Comparison of ENCODE assay signal across 1 cellular context in the genomic region with DNA sequence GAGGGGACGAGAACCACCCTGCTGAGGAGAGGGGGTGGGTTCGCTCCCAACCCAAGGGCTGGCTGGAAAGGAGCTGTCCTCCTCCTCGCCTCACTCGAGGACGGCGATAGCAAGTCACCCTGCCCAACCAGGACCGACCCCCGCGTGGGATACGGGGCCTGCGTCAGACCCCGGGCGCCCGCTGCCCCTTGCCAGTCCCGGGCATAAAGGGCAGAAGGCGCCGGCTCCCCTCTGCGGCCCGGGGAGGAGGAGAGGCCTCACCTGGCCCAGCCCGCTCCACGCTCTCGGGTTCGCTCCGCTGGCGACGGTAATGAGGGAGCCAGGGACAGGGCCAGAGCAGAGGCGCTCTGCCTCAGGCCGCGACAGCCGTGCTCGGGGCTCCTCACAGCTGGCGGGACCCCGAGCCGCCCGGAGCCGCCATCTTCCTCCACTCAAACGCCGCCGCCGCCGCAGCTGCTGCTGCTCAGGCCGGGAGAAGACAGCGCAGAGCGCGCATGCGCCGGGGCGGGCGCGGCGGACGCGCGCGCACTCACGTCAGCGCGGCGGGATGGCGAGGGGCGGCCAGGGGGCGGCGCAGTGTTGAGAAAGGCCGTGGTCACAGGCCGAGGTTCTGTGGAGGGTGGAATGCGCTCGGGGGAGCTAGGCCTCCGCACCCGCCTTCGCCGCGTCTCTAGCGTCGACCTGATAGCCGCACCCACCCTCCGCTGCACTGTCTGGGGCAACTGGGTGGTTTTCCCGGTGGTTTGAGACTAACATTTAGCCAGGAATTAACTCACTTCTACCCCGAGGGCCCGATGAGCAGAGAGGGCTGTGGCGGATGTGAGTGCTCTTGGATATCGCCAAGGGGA.
TF ChIP-seq lines count a peak whose summit lies in the region.

Gene FBXO42 (minus strand): TSS at position 487 of the 848 bp plus-strand sequence. CDS start 37,062 bp downstream, outside the sequence.

TF ChIP-seq in K562, 482 proteins besides CTCF, POLR2A, EP300 and RAD21 (continued from another document and continues in another):
- TF ChIP-seq, protein P1, sequence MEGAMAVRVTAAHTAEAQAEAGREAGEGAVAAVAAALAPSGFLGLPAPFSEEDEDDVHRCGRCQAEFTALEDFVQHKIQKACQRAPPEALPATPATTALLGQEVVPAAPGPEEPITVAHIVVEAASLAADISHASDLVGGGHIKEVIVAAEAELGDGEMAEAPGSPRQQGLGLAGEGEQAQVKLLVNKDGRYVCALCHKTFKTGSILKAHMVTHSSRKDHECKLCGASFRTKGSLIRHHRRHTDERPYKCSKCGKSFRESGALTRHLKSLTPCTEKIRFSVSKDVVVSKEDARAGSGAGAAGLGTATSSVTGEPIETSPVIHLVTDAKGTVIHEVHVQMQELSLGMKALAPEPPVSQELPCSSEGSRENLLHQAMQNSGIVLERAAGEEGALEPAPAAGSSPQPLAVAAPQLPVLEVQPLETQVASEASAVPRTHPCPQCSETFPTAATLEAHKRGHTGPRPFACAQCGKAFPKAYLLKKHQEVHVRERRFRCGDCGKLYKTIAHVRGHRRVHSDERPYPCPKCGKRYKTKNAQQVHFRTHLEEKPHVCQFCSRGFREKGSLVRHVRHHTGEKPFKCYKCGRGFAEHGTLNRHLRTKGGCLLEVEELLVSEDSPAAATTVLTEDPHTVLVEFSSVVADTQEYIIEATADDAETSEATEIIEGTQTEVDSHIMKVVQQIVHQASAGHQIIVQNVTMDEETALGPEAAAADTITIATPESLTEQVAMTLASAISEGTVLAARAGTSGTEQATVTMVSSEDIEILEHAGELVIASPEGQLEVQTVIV (CRISPR knock-in tag; IDR thresholded peaks at IDR 0.05; ENCODE audit: borderline replicate concordance), result no peak; the same call in 1 of the 2 replicates
- TF ChIP-seq ZC3H11A (IDR thresholded peaks at IDR 0.05; ENCODE audit: low read depth, low read length), result no peak; the same call in 1 of the 2 replicates
- TF ChIP-seq SOX6 (IDR thresholded peaks at IDR 0.05), result peak; percentile 73
- TF ChIP-seq PRMT5 (CRISPR knock-in tag; IDR thresholded peaks at IDR 0.05), result 0 out of 2 replicates have a peak, but pooled peaks have one; percentile 50
- peak; percentile 15; the same call in 1 of the 2 replicates for TF ChIP-seq ZNF766 (CRISPR knock-in tag; conservative IDR thresholded peaks at IDR 0.05)
- TF ChIP-seq POLR2H (tag; IDR thresholded peaks at IDR 0.05; ENCODE audit: low read depth), result peak; percentile 93
- no peak for TF ChIP-seq SRSF9 (IDR thresholded peaks at IDR 0.05; ENCODE audit: borderline replicate concordance, low read depth, low read length)
- no peak; the same call in 1 of the 2 replicates for TF ChIP-seq MEF2D (tag; conservative IDR thresholded peaks at IDR 0.05; ENCODE audit: low read depth)
- TF ChIP-seq ETV5 (CRISPR knock-in tag; IDR thresholded peaks at IDR 0.05; ENCODE audit: low read depth), result no peak
- peak; percentile 64 for TF ChIP-seq NFRKB (IDR thresholded peaks at IDR 0.05; ENCODE audit: low read depth)
- TF ChIP-seq MYC (IDR thresholded peaks at IDR 0.05; ENCODE audit: low read depth, low read length), result peak; percentile 82
- TF ChIP-seq MYC (CRISPR knock-in tag; IDR thresholded peaks at IDR 0.05; ENCODE audit: borderline replicate concordance, low read depth), result peak; percentile 52; the same call in 1 of the 2 replicates
- no peak for TF ChIP-seq ZNF217 (CRISPR knock-in tag; IDR thresholded peaks at IDR 0.05)
- TF ChIP-seq CBX8 (IDR thresholded peaks at IDR 0.05; ENCODE audit: borderline replicate concordance, extremely low read depth, low read depth, low read length, poor library complexity, severe bottlenecking), result no peak
- no peak for TF ChIP-seq GATA2 (CRISPR knock-in tag; IDR thresholded peaks at IDR 0.05)
- no peak for TF ChIP-seq MIER1 (IDR thresholded peaks at IDR 0.05; ENCODE audit: low read depth)
- no peak for TF ChIP-seq PKNOX1 (IDR thresholded peaks at IDR 0.05)
- no peak for TF ChIP-seq BDP1 (IDR thresholded peaks at IDR 0.05; ENCODE audit: insufficient read depth, insufficient read length)
- no peak for TF ChIP-seq HSF4 (CRISPR knock-in tag; IDR thresholded peaks at IDR 0.05; ENCODE audit: borderline replicate concordance)
- peak; percentile 61 for TF ChIP-seq ZNF143 (CRISPR knock-in tag; IDR thresholded peaks at IDR 0.05)
- no peak for TF ChIP-seq ZNF445 (CRISPR knock-in tag; IDR thresholded peaks at IDR 0.05; ENCODE audit: low read depth)
- no peak for TF ChIP-seq TFAM (CRISPR knock-in tag; conservative IDR thresholded peaks at IDR 0.05)
- TF ChIP-seq, protein P2, sequence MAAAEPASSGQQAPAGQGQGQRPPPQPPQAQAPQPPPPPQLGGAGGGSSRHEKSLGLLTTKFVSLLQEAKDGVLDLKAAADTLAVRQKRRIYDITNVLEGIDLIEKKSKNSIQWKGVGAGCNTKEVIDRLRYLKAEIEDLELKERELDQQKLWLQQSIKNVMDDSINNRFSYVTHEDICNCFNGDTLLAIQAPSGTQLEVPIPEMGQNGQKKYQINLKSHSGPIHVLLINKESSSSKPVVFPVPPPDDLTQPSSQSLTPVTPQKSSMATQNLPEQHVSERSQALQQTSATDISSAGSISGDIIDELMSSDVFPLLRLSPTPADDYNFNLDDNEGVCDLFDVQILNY (CRISPR knock-in tag; IDR thresholded peaks at IDR 0.05), result no peak; the same call in 1 of the 2 replicates
- TF ChIP-seq MYNN (IDR thresholded peaks at IDR 0.05), result no peak
- no peak for TF ChIP-seq MYNN (CRISPR knock-in tag; IDR thresholded peaks at IDR 0.05)
- TF ChIP-seq EZH2 (IDR thresholded peaks at IDR 0.05; ENCODE audit: borderline replicate concordance, low read depth, low read length), result no peak
- TF ChIP-seq, protein P3, sequence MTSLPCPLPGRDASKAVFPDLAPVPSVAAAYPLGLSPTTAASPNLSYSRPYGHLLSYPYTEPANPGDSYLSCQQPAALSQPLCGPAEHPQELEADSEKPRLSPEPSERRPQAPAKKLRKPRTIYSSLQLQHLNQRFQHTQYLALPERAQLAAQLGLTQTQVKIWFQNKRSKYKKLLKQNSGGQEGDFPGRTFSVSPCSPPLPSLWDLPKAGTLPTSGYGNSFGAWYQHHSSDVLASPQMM (CRISPR knock-in tag; IDR thresholded peaks at IDR 0.05), result no peak
- peak; percentile 69; the same call in 1 of the 2 replicates for TF ChIP-seq ZNF584 (CRISPR knock-in tag; IDR thresholded peaks at IDR 0.05; ENCODE audit: low read depth)
- TF ChIP-seq HIVEP1 (CRISPR knock-in tag; IDR thresholded peaks at IDR 0.05), result no peak
- no peak for TF ChIP-seq TAL1 (IDR thresholded peaks at IDR 0.05)
- no peak for TF ChIP-seq HDAC6 (IDR thresholded peaks at IDR 0.05; ENCODE audit: low read depth, low read length)
- TF ChIP-seq POLR2B (IDR thresholded peaks at IDR 0.05; ENCODE audit: low read depth, partially characterized antibody), result peak; percentile 85
- TF ChIP-seq, protein P4, sequence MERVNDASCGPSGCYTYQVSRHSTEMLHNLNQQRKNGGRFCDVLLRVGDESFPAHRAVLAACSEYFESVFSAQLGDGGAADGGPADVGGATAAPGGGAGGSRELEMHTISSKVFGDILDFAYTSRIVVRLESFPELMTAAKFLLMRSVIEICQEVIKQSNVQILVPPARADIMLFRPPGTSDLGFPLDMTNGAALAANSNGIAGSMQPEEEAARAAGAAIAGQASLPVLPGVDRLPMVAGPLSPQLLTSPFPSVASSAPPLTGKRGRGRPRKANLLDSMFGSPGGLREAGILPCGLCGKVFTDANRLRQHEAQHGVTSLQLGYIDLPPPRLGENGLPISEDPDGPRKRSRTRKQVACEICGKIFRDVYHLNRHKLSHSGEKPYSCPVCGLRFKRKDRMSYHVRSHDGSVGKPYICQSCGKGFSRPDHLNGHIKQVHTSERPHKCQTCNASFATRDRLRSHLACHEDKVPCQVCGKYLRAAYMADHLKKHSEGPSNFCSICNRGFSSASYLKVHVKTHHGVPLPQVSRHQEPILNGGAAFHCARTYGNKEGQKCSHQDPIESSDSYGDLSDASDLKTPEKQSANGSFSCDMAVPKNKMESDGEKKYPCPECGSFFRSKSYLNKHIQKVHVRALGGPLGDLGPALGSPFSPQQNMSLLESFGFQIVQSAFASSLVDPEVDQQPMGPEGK (CRISPR knock-in tag; IDR thresholded peaks at IDR 0.05; ENCODE audit: borderline replicate concordance), result no peak
- TF ChIP-seq TCF7L2 (IDR thresholded peaks at IDR 0.05; ENCODE audit: low read depth, low read length), result no peak
- no peak for TF ChIP-seq RFX5 (IDR thresholded peaks at IDR 0.05; ENCODE audit: low read depth, low read length)
- TF ChIP-seq RBM39 (optimal IDR thresholded peaks at IDR 0.05; ENCODE audit: low read depth, low read length), result peak; percentile 70
- TF ChIP-seq RBFOX2 (IDR thresholded peaks at IDR 0.05; ENCODE audit: low read depth, low read length), result peak; percentile 99
- TF ChIP-seq POLR2G (IDR thresholded peaks at IDR 0.05; ENCODE audit: low read depth, low read length), result peak; percentile 97
- no peak for TF ChIP-seq GTF2A2 (tag; IDR thresholded peaks at IDR 0.05)
- TF ChIP-seq MAZ (CRISPR knock-in tag; conservative IDR thresholded peaks at IDR 0.05 in 1 of 2, IDR thresholded peaks at IDR 0.05 in 1 of 2), result peak; percentile 72 to 93
- TF ChIP-seq, protein P5, sequence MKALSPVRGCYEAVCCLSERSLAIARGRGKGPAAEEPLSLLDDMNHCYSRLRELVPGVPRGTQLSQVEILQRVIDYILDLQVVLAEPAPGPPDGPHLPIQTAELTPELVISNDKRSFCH (CRISPR knock-in tag; IDR thresholded peaks at IDR 0.05), result no peak
- TF ChIP-seq, protein P5 (tag; IDR thresholded peaks at IDR 0.05), result peak; percentile 85; the same call in 1 of the 2 replicates
- TF ChIP-seq SAFB (IDR thresholded peaks at IDR 0.05; ENCODE audit: borderline replicate concordance, low read depth, low read length), result peak; percentile 72
- TF ChIP-seq YBX1 (IDR thresholded peaks at IDR 0.05), result no peak
- TF ChIP-seq HDAC2 (IDR thresholded peaks at IDR 0.05), result no peak
- TF ChIP-seq ARHGAP35 (IDR thresholded peaks at IDR 0.05; ENCODE audit: partially characterized antibody), result no peak
- TF ChIP-seq ZC3H8 (IDR thresholded peaks at IDR 0.05), result no peak
- no peak for TF ChIP-seq MECOM (CRISPR knock-in tag; IDR thresholded peaks at IDR 0.05)
- peak; percentile 89 for TF ChIP-seq KAT7 (CRISPR knock-in tag; IDR thresholded peaks at IDR 0.05; ENCODE audit: borderline replicate concordance)
- TF ChIP-seq EP400 (IDR thresholded peaks at IDR 0.05), result peak; percentile 72
- TF ChIP-seq, protein P6, sequence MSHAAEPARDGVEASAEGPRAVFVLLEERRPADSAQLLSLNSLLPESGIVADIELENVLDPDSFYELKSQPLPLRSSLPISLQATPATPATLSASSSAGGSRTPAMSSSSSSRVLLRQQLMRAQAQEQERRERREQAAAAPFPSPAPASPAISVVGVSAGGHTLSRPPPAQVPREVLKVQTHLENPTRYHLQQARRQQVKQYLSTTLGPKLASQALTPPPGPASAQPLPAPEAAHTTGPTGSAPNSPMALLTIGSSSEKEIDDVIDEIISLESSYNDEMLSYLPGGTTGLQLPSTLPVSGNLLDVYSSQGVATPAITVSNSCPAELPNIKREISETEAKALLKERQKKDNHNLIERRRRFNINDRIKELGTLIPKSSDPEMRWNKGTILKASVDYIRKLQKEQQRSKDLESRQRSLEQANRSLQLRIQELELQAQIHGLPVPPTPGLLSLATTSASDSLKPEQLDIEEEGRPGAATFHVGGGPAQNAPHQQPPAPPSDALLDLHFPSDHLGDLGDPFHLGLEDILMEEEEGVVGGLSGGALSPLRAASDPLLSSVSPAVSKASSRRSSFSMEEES (CRISPR knock-in tag; IDR thresholded peaks at IDR 0.05), result no peak
- peak; percentile 27; the same call in 1 of the 2 replicates for TF ChIP-seq ZNF668 (CRISPR knock-in tag; IDR thresholded peaks at IDR 0.05)
- TF ChIP-seq FOXP1 (CRISPR knock-in tag; IDR thresholded peaks at IDR 0.05), result peak; percentile 90; the same call in 1 of the 2 replicates
- peak; percentile 89 for TF ChIP-seq GATAD2B (IDR thresholded peaks at IDR 0.05; ENCODE audit: borderline replicate concordance)
- no peak for TF ChIP-seq DNMT1 (IDR thresholded peaks at IDR 0.05)
- no peak for TF ChIP-seq MXI1 (IDR thresholded peaks at IDR 0.05; ENCODE audit: low read depth, low read length)
- no peak for TF ChIP-seq ZNF655 (CRISPR knock-in tag; IDR thresholded peaks at IDR 0.05)
- no peak for TF ChIP-seq NFE2L1 (tag; IDR thresholded peaks at IDR 0.05; ENCODE audit: borderline replicate concordance, low read depth)
- no peak for TF ChIP-seq CC2D1A (IDR thresholded peaks at IDR 0.05)
- TF ChIP-seq L3MBTL2 (IDR thresholded peaks at IDR 0.05), result peak; percentile 98
- TF ChIP-seq, protein P7, sequence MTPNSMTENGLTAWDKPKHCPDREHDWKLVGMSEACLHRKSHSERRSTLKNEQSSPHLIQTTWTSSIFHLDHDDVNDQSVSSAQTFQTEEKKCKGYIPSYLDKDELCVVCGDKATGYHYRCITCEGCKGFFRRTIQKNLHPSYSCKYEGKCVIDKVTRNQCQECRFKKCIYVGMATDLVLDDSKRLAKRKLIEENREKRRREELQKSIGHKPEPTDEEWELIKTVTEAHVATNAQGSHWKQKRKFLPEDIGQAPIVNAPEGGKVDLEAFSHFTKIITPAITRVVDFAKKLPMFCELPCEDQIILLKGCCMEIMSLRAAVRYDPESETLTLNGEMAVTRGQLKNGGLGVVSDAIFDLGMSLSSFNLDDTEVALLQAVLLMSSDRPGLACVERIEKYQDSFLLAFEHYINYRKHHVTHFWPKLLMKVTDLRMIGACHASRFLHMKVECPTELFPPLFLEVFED (CRISPR knock-in tag; conservative IDR thresholded peaks at IDR 0.05), result peak; percentile 60; the same call in 1 of the 2 replicates
- peak; percentile 69; the same call in 1 of the 2 replicates for TF ChIP-seq CBX1 (IDR thresholded peaks at IDR 0.05; ENCODE audit: low read depth)
- peak; percentile 86 for TF ChIP-seq CHD1 (IDR thresholded peaks at IDR 0.05; ENCODE audit: low read length)
